1 cellular context compared by ENCODE assay signal in genomic region chr12:570237-570925, GRCh38.
TF ChIP-seq lines count a peak whose summit lies in the region.

No MANE protein-coding gene starts in this region.

TF ChIP-seq in HepG2, 621 proteins besides CTCF, POLR2A, EP300 and RAD21 (continued from another document and continues in another):
- no peak; the same call in 1 of the 2 replicates for TF ChIP-seq ARID4A (CRISPR knock-in tag; IDR thresholded peaks at IDR 0.05; ENCODE audit: borderline replicate concordance)
- TF ChIP-seq ZNF891 (CRISPR knock-in tag; IDR thresholded peaks at IDR 0.05): no peak
- TF ChIP-seq, protein P1, sequence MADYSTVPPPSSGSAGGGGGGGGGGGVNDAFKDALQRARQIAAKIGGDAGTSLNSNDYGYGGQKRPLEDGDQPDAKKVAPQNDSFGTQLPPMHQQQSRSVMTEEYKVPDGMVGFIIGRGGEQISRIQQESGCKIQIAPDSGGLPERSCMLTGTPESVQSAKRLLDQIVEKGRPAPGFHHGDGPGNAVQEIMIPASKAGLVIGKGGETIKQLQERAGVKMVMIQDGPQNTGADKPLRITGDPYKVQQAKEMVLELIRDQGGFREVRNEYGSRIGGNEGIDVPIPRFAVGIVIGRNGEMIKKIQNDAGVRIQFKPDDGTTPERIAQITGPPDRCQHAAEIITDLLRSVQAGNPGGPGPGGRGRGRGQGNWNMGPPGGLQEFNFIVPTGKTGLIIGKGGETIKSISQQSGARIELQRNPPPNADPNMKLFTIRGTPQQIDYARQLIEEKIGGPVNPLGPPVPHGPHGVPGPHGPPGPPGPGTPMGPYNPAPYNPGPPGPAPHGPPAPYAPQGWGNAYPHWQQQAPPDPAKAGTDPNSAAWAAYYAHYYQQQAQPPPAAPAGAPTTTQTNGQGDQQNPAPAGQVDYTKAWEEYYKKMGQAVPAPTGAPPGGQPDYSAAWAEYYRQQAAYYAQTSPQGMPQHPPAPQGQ (CRISPR knock-in tag; IDR thresholded peaks at IDR 0.05; ENCODE audit: borderline replicate concordance): no peak
- peak; percentile 87 for TF ChIP-seq ZMYM3 (CRISPR knock-in tag; IDR thresholded peaks at IDR 0.05)
- no peak for TF ChIP-seq YY1 (IDR thresholded peaks at IDR 0.05; ENCODE audit: insufficient read depth, insufficient replicate concordance, low read depth, low read length)
- TF ChIP-seq, protein P2, sequence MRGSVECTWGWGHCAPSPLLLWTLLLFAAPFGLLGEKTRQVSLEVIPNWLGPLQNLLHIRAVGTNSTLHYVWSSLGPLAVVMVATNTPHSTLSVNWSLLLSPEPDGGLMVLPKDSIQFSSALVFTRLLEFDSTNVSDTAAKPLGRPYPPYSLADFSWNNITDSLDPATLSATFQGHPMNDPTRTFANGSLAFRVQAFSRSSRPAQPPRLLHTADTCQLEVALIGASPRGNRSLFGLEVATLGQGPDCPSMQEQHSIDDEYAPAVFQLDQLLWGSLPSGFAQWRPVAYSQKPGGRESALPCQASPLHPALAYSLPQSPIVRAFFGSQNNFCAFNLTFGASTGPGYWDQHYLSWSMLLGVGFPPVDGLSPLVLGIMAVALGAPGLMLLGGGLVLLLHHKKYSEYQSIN (CRISPR knock-in tag; IDR thresholded peaks at IDR 0.05; ENCODE audit: borderline replicate concordance): no peak
- TF ChIP-seq, protein P3, sequence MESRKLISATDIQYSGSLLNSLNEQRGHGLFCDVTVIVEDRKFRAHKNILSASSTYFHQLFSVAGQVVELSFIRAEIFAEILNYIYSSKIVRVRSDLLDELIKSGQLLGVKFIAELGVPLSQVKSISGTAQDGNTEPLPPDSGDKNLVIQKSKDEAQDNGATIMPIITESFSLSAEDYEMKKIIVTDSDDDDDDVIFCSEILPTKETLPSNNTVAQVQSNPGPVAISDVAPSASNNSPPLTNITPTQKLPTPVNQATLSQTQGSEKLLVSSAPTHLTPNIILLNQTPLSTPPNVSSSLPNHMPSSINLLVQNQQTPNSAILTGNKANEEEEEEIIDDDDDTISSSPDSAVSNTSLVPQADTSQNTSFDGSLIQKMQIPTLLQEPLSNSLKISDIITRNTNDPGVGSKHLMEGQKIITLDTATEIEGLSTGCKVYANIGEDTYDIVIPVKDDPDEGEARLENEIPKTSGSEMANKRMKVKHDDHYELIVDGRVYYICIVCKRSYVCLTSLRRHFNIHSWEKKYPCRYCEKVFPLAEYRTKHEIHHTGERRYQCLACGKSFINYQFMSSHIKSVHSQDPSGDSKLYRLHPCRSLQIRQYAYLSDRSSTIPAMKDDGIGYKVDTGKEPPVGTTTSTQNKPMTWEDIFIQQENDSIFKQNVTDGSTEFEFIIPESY (CRISPR knock-in tag; IDR thresholded peaks at IDR 0.05): peak; percentile 9; the same call in 1 of the 2 replicates
- no peak for TF ChIP-seq TOPORS (CRISPR knock-in tag; IDR thresholded peaks at IDR 0.05)
- TF ChIP-seq, protein P4, sequence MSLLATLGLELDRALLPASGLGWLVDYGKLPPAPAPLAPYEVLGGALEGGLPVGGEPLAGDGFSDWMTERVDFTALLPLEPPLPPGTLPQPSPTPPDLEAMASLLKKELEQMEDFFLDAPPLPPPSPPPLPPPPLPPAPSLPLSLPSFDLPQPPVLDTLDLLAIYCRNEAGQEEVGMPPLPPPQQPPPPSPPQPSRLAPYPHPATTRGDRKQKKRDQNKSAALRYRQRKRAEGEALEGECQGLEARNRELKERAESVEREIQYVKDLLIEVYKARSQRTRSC (CRISPR knock-in tag; IDR thresholded peaks at IDR 0.05; ENCODE audit: low read depth): no peak
- 0 out of 2 replicates have a peak, but pooled peaks have one; percentile 57 for TF ChIP-seq ZNF615 (CRISPR knock-in tag; IDR thresholded peaks at IDR 0.05; ENCODE audit: borderline replicate concordance)
- no peak for TF ChIP-seq CSRNP1 (CRISPR knock-in tag; IDR thresholded peaks at IDR 0.05)
- no peak for TF ChIP-seq ZKSCAN1 (IDR thresholded peaks at IDR 0.05; ENCODE audit: low read length)
- TF ChIP-seq HOXD1 (CRISPR knock-in tag; IDR thresholded peaks at IDR 0.05): peak; percentile 19; the same call in 1 of the 2 replicates
- TF ChIP-seq ARNTL (CRISPR knock-in tag; IDR thresholded peaks at IDR 0.05): peak; percentile 58; the same call in 1 of the 2 replicates
- TF ChIP-seq ZNF781 (CRISPR knock-in tag; IDR thresholded peaks at IDR 0.05; ENCODE audit: borderline replicate concordance, not compliant biosample characterization): no peak
- no peak for TF ChIP-seq ZNF652 (CRISPR knock-in tag; IDR thresholded peaks at IDR 0.05; ENCODE audit: borderline replicate concordance, low read depth)
- no peak for TF ChIP-seq ZNF564 (CRISPR knock-in tag; IDR thresholded peaks at IDR 0.05)
- TF ChIP-seq KLF11 (CRISPR knock-in tag; IDR thresholded peaks at IDR 0.05): no peak
- no peak for TF ChIP-seq ZBTB7A (CRISPR knock-in tag; IDR thresholded peaks at IDR 0.05)
- peak; percentile 60; the same call in 1 of the 2 replicates for TF ChIP-seq CAMTA2 (CRISPR knock-in tag; IDR thresholded peaks at IDR 0.05; ENCODE audit: borderline replicate concordance)
- TF ChIP-seq POLR2AphosphoS2 (IDR thresholded peaks at IDR 0.05; ENCODE audit: low read depth, low read length): no peak
- no peak for TF ChIP-seq KLF9 (CRISPR knock-in tag; IDR thresholded peaks at IDR 0.05; ENCODE audit: low read depth)
- peak; percentile 59; the same call in 1 of the 2 replicates for TF ChIP-seq ZNF343 (CRISPR knock-in tag; IDR thresholded peaks at IDR 0.05)
- peak; percentile 16 for TF ChIP-seq XRCC5 (optimal IDR thresholded peaks at IDR 0.05; ENCODE audit: low read length)
- TF ChIP-seq, protein P5, sequence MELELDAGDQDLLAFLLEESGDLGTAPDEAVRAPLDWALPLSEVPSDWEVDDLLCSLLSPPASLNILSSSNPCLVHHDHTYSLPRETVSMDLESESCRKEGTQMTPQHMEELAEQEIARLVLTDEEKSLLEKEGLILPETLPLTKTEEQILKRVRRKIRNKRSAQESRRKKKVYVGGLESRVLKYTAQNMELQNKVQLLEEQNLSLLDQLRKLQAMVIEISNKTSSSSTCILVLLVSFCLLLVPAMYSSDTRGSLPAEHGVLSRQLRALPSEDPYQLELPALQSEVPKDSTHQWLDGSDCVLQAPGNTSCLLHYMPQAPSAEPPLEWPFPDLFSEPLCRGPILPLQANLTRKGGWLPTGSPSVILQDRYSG (CRISPR knock-in tag; IDR thresholded peaks at IDR 0.05): no peak
- peak; percentile 79 for TF ChIP-seq SPEN (CRISPR knock-in tag; IDR thresholded peaks at IDR 0.05; ENCODE audit: low read depth)
- no peak; the same call in 1 of the 2 replicates for TF ChIP-seq SMAD1 (CRISPR knock-in tag; IDR thresholded peaks at IDR 0.05; ENCODE audit: borderline replicate concordance, low read depth)
- TF ChIP-seq ZNF816 (CRISPR knock-in tag; IDR thresholded peaks at IDR 0.05; ENCODE audit: borderline replicate concordance): 0 out of 2 replicates have a peak, but pooled peaks have one; percentile 23
- TF ChIP-seq JDP2 (CRISPR knock-in tag; IDR thresholded peaks at IDR 0.05; ENCODE audit: borderline replicate concordance): no peak
- TF ChIP-seq ZNF605 (CRISPR knock-in tag; IDR thresholded peaks at IDR 0.05): no peak; the same call in 1 of the 2 replicates
- TF ChIP-seq ZNF496 (CRISPR knock-in tag; IDR thresholded peaks at IDR 0.05; ENCODE audit: insufficient replicate concordance): no peak
- TF ChIP-seq KLF15 (CRISPR knock-in tag; IDR thresholded peaks at IDR 0.05; ENCODE audit: borderline replicate concordance): no peak
- TF ChIP-seq, protein P6, sequence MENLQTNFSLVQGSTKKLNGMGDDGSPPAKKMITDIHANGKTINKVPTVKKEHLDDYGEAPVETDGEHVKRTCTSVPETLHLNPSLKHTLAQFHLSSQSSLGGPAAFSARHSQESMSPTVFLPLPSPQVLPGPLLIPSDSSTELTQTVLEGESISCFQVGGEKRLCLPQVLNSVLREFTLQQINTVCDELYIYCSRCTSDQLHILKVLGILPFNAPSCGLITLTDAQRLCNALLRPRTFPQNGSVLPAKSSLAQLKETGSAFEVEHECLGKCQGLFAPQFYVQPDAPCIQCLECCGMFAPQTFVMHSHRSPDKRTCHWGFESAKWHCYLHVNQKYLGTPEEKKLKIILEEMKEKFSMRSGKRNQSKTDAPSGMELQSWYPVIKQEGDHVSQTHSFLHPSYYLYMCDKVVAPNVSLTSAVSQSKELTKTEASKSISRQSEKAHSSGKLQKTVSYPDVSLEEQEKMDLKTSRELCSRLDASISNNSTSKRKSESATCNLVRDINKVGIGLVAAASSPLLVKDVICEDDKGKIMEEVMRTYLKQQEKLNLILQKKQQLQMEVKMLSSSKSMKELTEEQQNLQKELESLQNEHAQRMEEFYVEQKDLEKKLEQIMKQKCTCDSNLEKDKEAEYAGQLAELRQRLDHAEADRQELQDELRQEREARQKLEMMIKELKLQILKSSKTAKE (CRISPR knock-in tag; IDR thresholded peaks at IDR 0.05; ENCODE audit: borderline replicate concordance): no peak
- no peak for TF ChIP-seq ZNF235 (CRISPR knock-in tag; IDR thresholded peaks at IDR 0.05; ENCODE audit: borderline replicate concordance)
- TF ChIP-seq, protein P7, sequence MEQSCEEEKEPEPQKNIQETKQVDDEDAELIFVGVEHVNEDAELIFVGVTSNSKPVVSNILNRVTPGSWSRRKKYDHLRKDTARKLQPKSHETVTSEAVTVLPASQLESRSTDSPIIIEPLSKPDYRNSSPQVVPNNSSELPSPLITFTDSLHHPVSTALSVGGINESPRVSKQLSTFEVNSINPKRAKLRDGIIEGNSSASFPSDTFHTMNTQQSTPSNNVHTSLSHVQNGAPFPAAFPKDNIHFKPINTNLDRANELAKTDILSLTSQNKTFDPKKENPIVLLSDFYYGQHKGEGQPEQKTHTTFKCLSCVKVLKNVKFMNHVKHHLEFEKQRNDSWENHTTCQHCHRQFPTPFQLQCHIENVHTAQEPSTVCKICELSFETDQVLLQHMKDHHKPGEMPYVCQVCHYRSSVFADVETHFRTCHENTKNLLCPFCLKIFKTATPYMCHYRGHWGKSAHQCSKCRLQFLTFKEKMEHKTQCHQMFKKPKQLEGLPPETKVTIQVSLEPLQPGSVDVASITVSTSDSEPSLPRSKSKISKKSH (CRISPR knock-in tag; IDR thresholded peaks at IDR 0.05; ENCODE audit: borderline replicate concordance): 0 out of 2 replicates have a peak, but pooled peaks have one; percentile 65
- no peak for TF ChIP-seq ZNF780A (CRISPR knock-in tag; IDR thresholded peaks at IDR 0.05)
- TF ChIP-seq ZNF331 (CRISPR knock-in tag; IDR thresholded peaks at IDR 0.05): peak; percentile 74
- TF ChIP-seq RBAK (CRISPR knock-in tag; IDR thresholded peaks at IDR 0.05): no peak
- TF ChIP-seq GLI4 (CRISPR knock-in tag; IDR thresholded peaks at IDR 0.05; ENCODE audit: borderline replicate concordance): 0 out of 2 replicates have a peak, but pooled peaks have one; percentile 57
- TF ChIP-seq ASH2L (IDR thresholded peaks at IDR 0.05; ENCODE audit: insufficient read length, low read depth, low read length): peak; percentile 33
- no peak for TF ChIP-seq CENPT (CRISPR knock-in tag; IDR thresholded peaks at IDR 0.05; ENCODE audit: low read depth)
- no peak for TF ChIP-seq ZNF570 (CRISPR knock-in tag; IDR thresholded peaks at IDR 0.05; ENCODE audit: borderline replicate concordance)
